8 cellular contexts compared by ENCODE assay signal in the genomic region with DNA sequence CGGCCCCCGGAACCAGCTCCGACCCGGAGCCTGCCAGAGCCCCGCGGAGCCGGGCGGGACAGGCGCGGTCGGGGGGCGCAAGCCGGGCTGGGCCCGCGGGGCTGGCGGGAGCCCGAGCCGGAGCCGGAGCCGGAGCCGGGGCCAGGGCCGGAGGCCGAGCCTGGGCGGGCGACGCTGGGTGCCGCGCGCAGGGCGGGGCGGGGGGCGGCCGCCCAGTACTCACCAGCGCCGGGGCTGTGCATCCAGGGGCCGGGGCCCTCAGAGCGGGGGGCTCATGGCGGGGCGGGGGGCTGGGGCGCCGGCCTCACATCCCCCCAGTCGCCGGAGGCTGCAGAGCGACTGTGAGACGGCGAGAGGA. TPM values are rescaled to one million over a fixed set of nuclear protein-coding genes. Genes with fewer than 3 reads are reported as not detected.
DNase-seq lines count a peak whose midpoint lies in the region; ATAC-seq and TF ChIP-seq lines count a peak whose summit lies in the region.

No MANE protein-coding gene starts in this region.

- peak overlapping the region; percentile 79 for H3K4me3 ChIP-seq in OCI-LY3 (ENCODE audit: low read length)
- H3K4me3 ChIP-seq in parathyroid adenoma (ENCODE audit: low read depth, low read length): peak overlapping the region; percentile 73

- H4K20me1 ChIP-seq in OCI-LY3 (ENCODE audit: insufficient read depth, low read length): no peaks in the 10 kb centered on the region

- no peak overlapping the region for H2AFZ ChIP-seq in OCI-LY3 (ENCODE audit: low read depth, low read length)
- peak overlapping the region; percentile 65 for H2AFZ ChIP-seq in parathyroid adenoma

- DNase-seq in DMS 273 (lab: John Stamatoyannopoulos, UW; ENCODE audit: unreplicated experiment) (peak; percentile 50), DMS 273 treated with DMSO at 0.1 percent for 48 hours (lab: John Stamatoyannopoulos, UW) (no peak), SIG-M5 treated with dmso at 0.1 percent for 504 hours (lab: John Stamatoyannopoulos, UW; ENCODE audit: unreplicated experiment) (no peak), KBM-7 (no peak)
- DNase-seq in activated effector memory CD4-positive, alpha-beta T cell treated with anti-CD3 and anti-CD28 coated beads, Interleukin-2, amount 50 U/mL, for 16 hours: no peak

- H3K4me2 ChIP-seq in OCI-LY3 (ENCODE audit: low read length) (peak overlapping the region; percentile 96), parathyroid adenoma (ENCODE audit: low read length) (peak overlapping the region; percentile 91)

- H3K36me3 ChIP-seq in OCI-LY3 (replicated peaks; ENCODE audit: low read depth, low read length) (peaks cover 8% of the 10 kb centered on the region), parathyroid adenoma (ENCODE audit: control insufficient read depth, insufficient read depth, low read length) (no peaks in the 10 kb centered on the region)

- TF ChIP-seq CTCF in OCI-LY3 (IDR thresholded peaks at IDR 0.05; ENCODE audit: low read depth, low read length) (no peak), parathyroid adenoma (IDR thresholded peaks at IDR 0.05) (no peak)

- H3K27ac ChIP-seq in OCI-LY3 (ENCODE audit: low read length) (peak overlapping the region; percentile 69), parathyroid adenoma (peak overlapping the region; percentile 94)

- in situ Hi-C loops in KBM-7 (cut with MboI; ENCODE audit: low pct_unique_long_range_greater_than_20kb, low sequenced_read_pairs): no loop called here

- H3K9ac ChIP-seq in OCI-LY3 (ENCODE audit: low read length) (peak overlapping the region; percentile 88), parathyroid adenoma (peak overlapping the region; percentile 77)

- H3K4me1 ChIP-seq in OCI-LY3 (ENCODE audit: low read length): peaks cover 59% of the 10 kb centered on the region
- H3K4me1 ChIP-seq in parathyroid adenoma: peaks cover 49% of the 10 kb centered on the region

- H3K79me2 ChIP-seq in OCI-LY3 (ENCODE audit: low read length) (peaks cover 61% of the 10 kb centered on the region), parathyroid adenoma (peaks cover 23% of the 10 kb centered on the region)

- ATAC-seq in esophagus mucosa: peak; percentile 13

- H3K9me3 ChIP-seq in OCI-LY3 (ENCODE audit: insufficient read depth, low read length): no peaks in the 10 kb centered on the region
- no peaks in the 10 kb centered on the region for H3K9me3 ChIP-seq in parathyroid adenoma (ENCODE audit: control insufficient read depth, low read length)

- H3K27me3 ChIP-seq in OCI-LY3 (ENCODE audit: low read depth, low read length) (no peaks in the 10 kb centered on the region), parathyroid adenoma (ENCODE audit: control insufficient read depth, insufficient read depth, low read length) (no peaks in the 10 kb centered on the region)

RNA-seq across cellular contexts. Expression of a gene that starts 0.2 kb away (rescaled TPM):
- 25.1 TPM for total RNA-seq in esophagus mucosa

RNA-seq across cellular contexts. Expression of a gene that starts 46.5 kb away (rescaled TPM):
- total RNA-seq in esophagus mucosa: 19.8 TPM
